In the genomic region with DNA sequence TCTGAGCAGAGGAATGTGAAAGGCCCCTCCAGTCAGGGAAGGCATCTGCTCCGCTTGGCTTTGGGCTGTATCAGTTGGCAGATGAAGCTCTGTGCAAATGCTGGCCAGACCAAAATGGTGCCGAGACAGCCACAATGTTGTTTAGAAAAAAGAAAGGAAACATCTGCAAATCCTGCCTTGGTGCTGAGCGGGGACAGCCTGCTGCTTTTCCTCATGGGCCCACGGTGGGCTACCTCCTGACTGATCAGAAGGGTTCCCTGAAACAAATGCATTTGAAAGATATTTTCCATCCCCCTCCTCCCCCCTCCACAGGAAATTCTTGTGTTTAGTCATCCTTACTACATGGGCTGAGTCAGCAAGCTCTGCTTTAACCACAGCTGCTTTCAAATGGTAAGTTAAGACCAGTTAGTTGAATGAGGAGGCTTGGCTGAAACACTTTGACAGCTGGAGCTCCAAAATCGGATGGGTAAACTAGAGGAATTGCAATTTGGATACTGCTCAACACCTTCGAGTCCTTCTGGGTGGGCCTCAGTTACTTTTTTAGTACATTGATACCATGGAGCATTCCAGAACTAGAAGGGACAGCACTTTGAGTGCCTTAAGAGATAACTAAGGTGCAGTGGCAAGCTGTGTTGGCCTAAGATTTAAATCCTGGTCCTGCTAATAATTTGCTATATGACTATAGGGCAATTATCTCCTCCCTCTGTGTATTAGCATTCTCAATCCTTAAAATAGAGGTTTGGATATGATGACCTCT, we compare ENCODE assay signal across 8 cellular contexts. TPM values are rescaled to one million over a fixed set of nuclear protein-coding genes. Genes with fewer than 3 reads are reported as not detected.
A peak's percentile ranks its signal among the peaks of the same experiment; 100 is the strongest.
DNase-seq lines count a peak whose midpoint lies in the region; ATAC-seq, FAIRE-seq and TF ChIP-seq lines count a peak whose summit lies in the region.

No MANE protein-coding gene starts in this region.

- no peak overlapping the region for H3K4ac ChIP-seq in mesendoderm (ENCODE audit: low read depth, low read length)

- peak overlapping the region; percentile 28 for H4K8ac ChIP-seq in mesendoderm (ENCODE audit: low read depth, low read length)

- peak overlapping the region; percentile 45 for H2BK15ac ChIP-seq in mesendoderm (replicated peaks; ENCODE audit: low read depth)

- FAIRE-seq in GM12891 (lab: Jason Lieb, UNC) = peak; percentile 89

- H2BK120ac ChIP-seq in mesendoderm (ENCODE audit: low read depth, low read length) = no peak overlapping the region

- no peaks in the 10 kb centered on the region for H3K9me3 Mint-ChIP-seq in activated T-helper 17 cell treated with anti-CD3 and anti-CD28 coated beads, Interleukin-2, amount 50 U/mL, for 72 hours

- no peak overlapping the region for H2BK5ac ChIP-seq in mesendoderm (ENCODE audit: low read length)

- no peak for TF ChIP-seq CTCF in lower leg skin (IDR thresholded peaks at IDR 0.05)

- peak overlapping the region; percentile 44 for H3K27ac ChIP-seq in mesendoderm (ENCODE audit: low read depth, low read length)

- intact Hi-C loops in lower leg skin (cut with DNase I; ENCODE audit: low total_unique reads) = no loop called here

- no CpG with 5 or more reads among the region's 6 CpGs for WGBS in mesendoderm (ENCODE audit: extremely low coverage, insufficient coverage, low lambda C conversion rate)
- 17 to 43% methylated on average over 6 of the region's 6 CpGs for WGBS in lower leg skin, 2 donors

- H3K4me3 ChIP-seq in mesendoderm (ENCODE audit: low read length) (no peak overlapping the region), lower leg skin (ENCODE audit: low read depth, poor library complexity, severe bottlenecking) (no peak overlapping the region)

- no peak overlapping the region for H4K5ac ChIP-seq in mesendoderm (ENCODE audit: low read length)

- H3K36me3 Mint-ChIP-seq in activated T-helper 17 cell treated with anti-CD3 and anti-CD28 coated beads, Interleukin-2, amount 50 U/mL, for 72 hours (ENCODE audit: low read depth) = no peaks in the 10 kb centered on the region

- H3K27ac Mint-ChIP-seq in activated T-helper 17 cell treated with anti-CD3 and anti-CD28 coated beads, Interleukin-2, amount 50 U/mL, for 72 hours = no peak overlapping the region

- no peaks in the 10 kb centered on the region for H3K4me1 ChIP-seq in mesendoderm (ENCODE audit: control insufficient read depth, low read depth, low read length)

- TF ChIP-seq POLR2A in GM12891 (IDR thresholded peaks at IDR 0.05; ENCODE audit: low read depth, low read length) = no peak
- TF ChIP-seq POLR2A in lower leg skin (IDR thresholded peaks at IDR 0.05) = no peak

- H3K79me1 ChIP-seq in mesendoderm (ENCODE audit: low read length) = no peaks in the 10 kb centered on the region

- H3K9ac ChIP-seq in mesendoderm (ENCODE audit: low read length) = no peak overlapping the region

- no peaks in the 10 kb centered on the region for H3K36me3 ChIP-seq in mesendoderm (ENCODE audit: control insufficient read depth, insufficient read depth, low read length)

- no peak overlapping the region for H3K23ac ChIP-seq in mesendoderm (ENCODE audit: low read length)

- no peaks in the 10 kb centered on the region for H3K79me2 ChIP-seq in mesendoderm (ENCODE audit: control insufficient read depth, insufficient read depth, low read length)

- no peaks in the 10 kb centered on the region for H3K4me1 Mint-ChIP-seq in activated T-helper 17 cell treated with anti-CD3 and anti-CD28 coated beads, Interleukin-2, amount 50 U/mL, for 72 hours

- H3K4me3 Mint-ChIP-seq in activated T-helper 17 cell treated with anti-CD3 and anti-CD28 coated beads, Interleukin-2, amount 50 U/mL, for 72 hours = no peak overlapping the region

- no peaks in the 10 kb centered on the region for H3K27me3 ChIP-seq in mesendoderm (ENCODE audit: insufficient read depth, low read length, poor library complexity)

- no peak overlapping the region for H2AK5ac ChIP-seq in mesendoderm (ENCODE audit: low read length)

- H3K18ac ChIP-seq in mesendoderm (ENCODE audit: low read length) = peak overlapping the region; percentile 60

- H3K56ac ChIP-seq in mesendoderm (ENCODE audit: low read length) = no peak overlapping the region

- DNase-seq in GM12891 (ENCODE audit: insufficient read length, low spot score) (peak; percentile 36), HT1080 (ENCODE audit: low read depth) (peak; percentile 88), mesendoderm (peak; percentile 84), NCI-H774 (lab: John Stamatoyannopoulos, UW) (no peak), lower leg skin (ENCODE audit: low spot score in 2 of 2) (no peak)

- ATAC-seq in GM21515 (IDR thresholded peaks at IDR 0.05; ENCODE audit: unreplicated experiment) = peak; percentile 83
- ATAC-seq in activated T-helper 17 cell treated with anti-CD3 and anti-CD28 coated beads, Interleukin-2, amount 50 U/mL, for 72 hours (replicated peaks) = peak; percentile 86
- ATAC-seq in GM19324 (IDR thresholded peaks at IDR 0.05; ENCODE audit: low FRiP score, unreplicated experiment) = no peak

- H3K4me2 ChIP-seq in mesendoderm (ENCODE audit: low read length) = no peak overlapping the region

- peaks cover 5% of the 10 kb centered on the region for H3K27me3 Mint-ChIP-seq in activated T-helper 17 cell treated with anti-CD3 and anti-CD28 coated beads, Interleukin-2, amount 50 U/mL, for 72 hours

TF ChIP-seq in GM12891, 5 proteins besides CTCF, POLR2A, EP300 and RAD21:
- TF ChIP-seq TAF1 (IDR thresholded peaks at IDR 0.05; ENCODE audit: low read depth, low read length) (no peak), POU2F2 (IDR thresholded peaks at IDR 0.05; ENCODE audit: low read depth, low read length) (no peak)

RNA-seq across cellular contexts. Expression of a gene that starts 36.0 kb away (rescaled TPM):
- 0.14 TPM for polyA plus RNA-seq in GM12891 (2012; ENCODE audit: low read depth, missing spikeins)
- total RNA-seq in HT1080 (2014; rRNA removed; shearing (Covaris generic)) = 0.57 and 2.1 TPM in 2 replicates
- polyA plus RNA-seq in HT1080 (2015; cell fraction: cytosol; rRNA removed) = 0.97 and 1.5 TPM in 2 replicates
- 0.63 and 1.5 TPM in 2 replicates for polyA plus RNA-seq in HT1080 (2015; cell fraction: nucleus; rRNA removed)
- total RNA-seq in activated T-helper 17 cell treated with anti-CD3 and anti-CD28 coated beads, Interleukin-2, amount 50 U/mL, for 72 hours = 1 to 10 TPM in 1 of 2 donors, not detected in 1; 1.1 TPM
- polyA plus RNA-seq in mesendoderm (2013, experiment 1 of 2) = 0.56 TPM
- 0.70 TPM for polyA plus RNA-seq in mesendoderm (2013, experiment 2 of 2)
- total RNA-seq in lower leg skin = under 1 TPM in 3 of 4 donors, not detected in 1; 0.22 to 0.53 (median 0.23) TPM

Comparison
In these comparisons a context has a peak if more than half of its experiments do, and no peak if none do; other contexts are left out.
1. DNase-seq: peak in GM12891 (single experiment), HT1080 (single experiment) and mesendoderm (single experiment); none in NCI-H774 (single experiment) and lower leg skin (0 of 2).